16 cellular contexts compared by ENCODE assay signal in the genomic region with DNA sequence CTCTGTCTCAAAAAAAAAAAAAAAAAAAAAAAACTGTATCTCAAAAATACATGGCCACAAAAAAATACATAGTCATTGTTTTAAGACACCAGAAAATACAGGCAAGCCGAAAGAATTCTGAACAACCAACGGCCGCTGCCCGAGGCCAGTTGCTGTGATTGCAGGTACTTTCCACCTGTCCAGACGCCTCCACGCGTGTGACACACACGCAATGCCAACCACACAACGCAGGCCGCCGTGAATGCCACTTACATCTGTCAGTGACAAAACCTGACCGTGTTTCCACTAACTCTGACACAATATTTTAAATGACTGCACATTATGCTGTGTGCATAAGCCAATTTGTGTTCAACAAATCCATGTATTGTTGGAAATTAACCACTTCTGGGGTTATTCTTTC.
"Had no signal": no experiment of that assay in that cellular context is flagged by ENCODE, and none has a peak within 500 bp of the region (broad histone marks: within the 10 kb centered on the region; RNA-seq: fewer than 3 reads in every experiment).

No MANE protein-coding gene starts in this region.

- ATAC-seq: foreskin keratinocyte; natural killer cell treated with Interleukin-12 subunit alpha and Interleukin-12 subunit beta and Interleukin-15 and Interleukin-18, amount 100 ng/mL, for 72 hours; stimulated activated naive CD8-positive, alpha-beta T cell treated with anti-CD3 and anti-CD28 coated beads, Interleukin-15, amount 100 ng/mL, for 72 hours had no signal

- H3K27ac Mint-ChIP-seq: activated naive CD8-positive, alpha-beta T cell treated with anti-CD3 and anti-CD28 coated beads for 36 hours; natural killer cell treated with Interleukin-12 subunit alpha and Interleukin-12 subunit beta and Interleukin-15 and Interleukin-18, amount 100 ng/mL, for 72 hours; stimulated activated naive CD8-positive, alpha-beta T cell treated with anti-CD3 and anti-CD28 coated beads, Interleukin-15, amount 100 ng/mL, for 72 hours had no signal

- H3K9me3 Mint-ChIP-seq: activated naive CD8-positive, alpha-beta T cell treated with anti-CD3 and anti-CD28 coated beads for 36 hours; natural killer cell treated with Interleukin-12 subunit alpha and Interleukin-12 subunit beta and Interleukin-15 and Interleukin-18, amount 100 ng/mL, for 72 hours; stimulated activated naive CD8-positive, alpha-beta T cell treated with anti-CD3 and anti-CD28 coated beads, Interleukin-15, amount 100 ng/mL, for 72 hours had no signal

- H3K9me3 ChIP-seq: prostate gland, right atrium auricular region, testis, upper lobe of left lung had no signal

- H3K4me3 ChIP-seq: prostate gland, right atrium auricular region, testis, upper lobe of left lung had no signal

- H3K4me1 ChIP-seq: foreskin keratinocyte had no signal

- H3K4me3 Mint-ChIP-seq: activated naive CD8-positive, alpha-beta T cell treated with anti-CD3 and anti-CD28 coated beads for 36 hours; mesothelial cell of epicardium; natural killer cell treated with Interleukin-12 subunit alpha and Interleukin-12 subunit beta and Interleukin-15 and Interleukin-18, amount 100 ng/mL, for 72 hours; stimulated activated naive CD8-positive, alpha-beta T cell treated with anti-CD3 and anti-CD28 coated beads, Interleukin-15, amount 100 ng/mL, for 72 hours had no signal

- H3K36me3 ChIP-seq: prostate gland, right atrium auricular region, upper lobe of left lung, WERI-Rb-1 had no signal

- H3K27me3 Mint-ChIP-seq: activated naive CD8-positive, alpha-beta T cell treated with anti-CD3 and anti-CD28 coated beads for 36 hours; stimulated activated naive CD8-positive, alpha-beta T cell treated with anti-CD3 and anti-CD28 coated beads, Interleukin-15, amount 100 ng/mL, for 72 hours had no signal

- DNase-seq: activated CD4-positive, alpha-beta T cell treated with anti-CD3 and anti-CD28 coated beads for 1 hour; activated CD4-positive, alpha-beta T cell treated with anti-CD3 and anti-CD28 coated beads, Interleukin-2, amount 50 U/mL, for 48 hours; activated naive CD4-positive, alpha-beta T cell; activated naive CD8-positive, alpha-beta T cell treated with anti-CD3 and anti-CD28 coated beads for 36 hours; amniotic stem cell; foreskin keratinocyte; hippocampal formation; islet precursor cell; stimulated activated naive CD8-positive, alpha-beta T cell treated with anti-CD3 and anti-CD28 coated beads, Interleukin-15, amount 100 ng/mL, for 72 hours; testis; upper lobe of left lung; WERI-Rb-1 had no signal

- H3K27ac ChIP-seq: foreskin keratinocyte, prostate gland, right atrium auricular region, upper lobe of left lung, WERI-Rb-1 had no signal

- H3K27me3 ChIP-seq: foreskin keratinocyte, right atrium auricular region, testis, upper lobe of left lung had no signal
